ENCODE assay signal across 31 cellular contexts in genomic region chr10:17410907-17411306, GRCh38. TPM values are rescaled to one million over a fixed set of nuclear protein-coding genes. Genes with fewer than 3 reads are reported as not detected.
"Had no signal": no experiment of that assay in that cellular context is flagged by ENCODE, and none has a peak within 500 bp of the region (broad histone marks: within the 10 kb centered on the region; RNA-seq: fewer than 3 reads in every experiment).

No MANE protein-coding gene starts in this region.

- H3K9me3 ChIP-seq: esophagus squamous epithelium, gastroesophageal sphincter, heart right ventricle had no signal

- ATAC-seq: activated CD4-positive, CD25-positive, alpha-beta regulatory T cell treated with anti-CD3 and anti-CD28 coated beads, Interleukin-2, amount 50 U/mL, for 24 hours; activated CD8-positive, alpha-beta T cell treated with anti-CD3 and anti-CD28 coated beads for 36 hours; activated T-cell treated with anti-CD3 and anti-CD28 coated beads, Interleukin-2, amount 50 U/mL, for 4 hours; activated T-helper 17 cell treated with anti-CD3 and anti-CD28 coated beads, Interleukin-2, amount 50 U/mL, for 72 hours; effector memory CD8-positive, alpha-beta T cell; gastroesophageal sphincter; heart right ventricle had no signal

- H2AFZ ChIP-seq: hepatocyte had no signal

- H3K27ac ChIP-seq: esophagus squamous epithelium, gastroesophageal sphincter, heart right ventricle, hepatocyte, WERI-Rb-1 had no signal

- H3K79me2 ChIP-seq: hepatocyte had no signal

- H3K4me3 ChIP-seq: esophagus squamous epithelium, gastroesophageal sphincter, heart right ventricle, hepatocyte had no signal

- DNase-seq: activated B cell treated with CpG ODN at 0.5 μM for 24 hours; activated CD4-positive, alpha-beta T cell treated with anti-CD3 and anti-CD28 coated beads for 48 hours; activated CD4-positive, alpha-beta T cell treated with anti-CD3 and anti-CD28 coated beads, Interleukin-2, amount 50 U/mL, for 1 hour; activated CD4-positive, alpha-beta T cell treated with anti-CD3 and anti-CD28 coated beads, Interleukin-2, amount 50 U/mL, for 48 hours; activated CD8-positive, alpha-beta memory T cell treated with anti-CD3 and anti-CD28 coated beads for 24 hours; activated CD8-positive, alpha-beta T cell treated with anti-CD3 and anti-CD28 coated beads for 36 hours; activated effector memory CD4-positive, alpha-beta T cell treated with Interleukin-2 at 50 U/mL for 16 hours; activated gamma-delta T cell treated with Interleukin-2 at 50 U/mL for 16 hours; activated naive CD4-positive, alpha-beta T cell treated with anti-CD3 and anti-CD28 coated beads, Interleukin-2, amount 50 U/mL, for 16 hours; activated naive CD4-positive, alpha-beta T cell treated with Interleukin-2 at 50 U/mL for 16 hours; activated T-cell treated with anti-CD3 and anti-CD28 coated beads, Interleukin-2, amount 50 U/mL, for 4 hours; amniotic stem cell; anterior cingulate cortex; caudate nucleus; cortex of kidney; dermis blood vessel endothelial cell; effector CD4-positive, alpha-beta T cell; effector memory CD8-positive, alpha-beta T cell; esophagus squamous epithelium; foreskin melanocyte; heart right ventricle; T1000; WERI-Rb-1 had no signal

- H3K4me1 ChIP-seq: esophagus squamous epithelium, gastroesophageal sphincter had no signal

- H3K36me3 ChIP-seq: esophagus squamous epithelium, gastroesophageal sphincter, heart right ventricle, WERI-Rb-1 had no signal

- H3K27me3 ChIP-seq: esophagus squamous epithelium, gastroesophageal sphincter, heart right ventricle, hepatocyte had no signal

- H3K4me2 ChIP-seq: hepatocyte had no signal

- FAIRE-seq: astrocyte, colon had no signal

RNA-seq across cellular contexts. Expression of gene ST8SIA6, which starts 43.5 kb away (rescaled TPM):
- total RNA-seq: activated CD8-positive, alpha-beta T cell treated with anti-CD3 and anti-CD28 coated beads for 36 hours; astrocyte; chondrocyte; fibroblast of villous mesenchyme; hepatocyte had no signal
